ENCODE assay signal across 1 cellular context in genomic region chr3:190117995-190118394, GRCh38.
TF ChIP-seq lines count a peak whose summit lies in the region.

No MANE protein-coding gene starts in this region.

TF ChIP-seq in GM23338, 12 proteins besides CTCF, POLR2A, EP300 and RAD21 (continued from another document):
- TF ChIP-seq CREB1 (CRISPR knock-in tag; IDR thresholded peaks at IDR 0.05; ENCODE audit: low read depth) (no peak), EZH2phosphoT487 (IDR thresholded peaks at IDR 0.05; ENCODE audit: unreplicated experiment) (no peak), POLR2AphosphoS5 (IDR thresholded peaks at IDR 0.05; ENCODE audit: low read depth) (no peak), REST (IDR thresholded peaks at IDR 0.05; ENCODE audit: unreplicated experiment) (no peak), ZNF331 (CRISPR knock-in tag; IDR thresholded peaks at IDR 0.05; ENCODE audit: low read depth) (no peak)
- TF ChIP-seq, protein P1, sequence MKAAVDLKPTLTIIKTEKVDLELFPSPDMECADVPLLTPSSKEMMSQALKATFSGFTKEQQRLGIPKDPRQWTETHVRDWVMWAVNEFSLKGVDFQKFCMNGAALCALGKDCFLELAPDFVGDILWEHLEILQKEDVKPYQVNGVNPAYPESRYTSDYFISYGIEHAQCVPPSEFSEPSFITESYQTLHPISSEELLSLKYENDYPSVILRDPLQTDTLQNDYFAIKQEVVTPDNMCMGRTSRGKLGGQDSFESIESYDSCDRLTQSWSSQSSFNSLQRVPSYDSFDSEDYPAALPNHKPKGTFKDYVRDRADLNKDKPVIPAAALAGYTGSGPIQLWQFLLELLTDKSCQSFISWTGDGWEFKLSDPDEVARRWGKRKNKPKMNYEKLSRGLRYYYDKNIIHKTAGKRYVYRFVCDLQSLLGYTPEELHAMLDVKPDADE (IDR thresholded peaks at IDR 0.05): no peak
TF ChIP-seq in GM23338: peak in this region for 0.
